In genomic region chr2:12824304-12824761, GRCh38 we compare ENCODE assay signal across 10 cellular contexts.
DNase-seq lines count a peak whose midpoint lies in the region; ATAC-seq, FAIRE-seq and TF ChIP-seq lines count a peak whose summit lies in the region.
"Had no signal": no experiment of that assay in that cellular context is flagged by ENCODE, and none has a peak within 500 bp of the region (broad histone marks: within the 10 kb centered on the region; RNA-seq: fewer than 3 reads in every experiment).

No MANE protein-coding gene starts in this region.

- H3K36me3 ChIP-seq in testis (ENCODE audit: low read depth, missing control alignments) (no peaks in the 10 kb centered on the region), H7 (replicated peaks; ENCODE audit: control insufficient read depth, insufficient read depth, low read length) (no peaks in the 10 kb centered on the region)

- DNase-seq in HTR-8/SVneo (ENCODE audit: insufficient read length, low spot score) (peak; percentile 13), cardiac fibroblast (ENCODE audit: low read depth in 2 of 2) (peak; percentile 55 to 77), left kidney (ENCODE audit: low read depth, low spot score) (peak; percentile 86), testis (peak; percentile 41), H7 (no peak), DMS153 treated with DMSO at 0.1 percent for 48 hours (lab: John Stamatoyannopoulos, UW; ENCODE audit: unreplicated experiment) (no peak)
- DNase-seq in activated T-helper 2 cell treated with anti-CD3 and anti-CD28 coated beads, Interferon-gamma antibody, Interleukin-2, Interleukin-4, amounts not matched to agents 10 μg/mL and 5 μg/mL and 100 μg/mL, durations not matched to agents 14 hours and 24 hours and 36 hours (ENCODE audit: low spot score) = no peak
- DNase-seq: activated effector memory CD4-positive, alpha-beta T cell treated with anti-CD3 and anti-CD28 coated beads, Interleukin-2, amount 50 U/mL, for 16 hours; KBM-7 had no signal

- peaks cover 35% of the 10 kb centered on the region for H3K4me1 ChIP-seq in testis

- H3K27me3 Mint-ChIP-seq in activated T-helper 2 cell treated with anti-CD3 and anti-CD28 coated beads, Interferon-gamma antibody, Interleukin-2, Interleukin-4, amounts not matched to agents 10 μg/mL and 5 μg/mL and 100 μg/mL, durations not matched to agents 14 hours and 24 hours and 36 hours (ENCODE audit: low read depth) = peaks cover 26% of the 10 kb centered on the region

- no peak overlapping the region for H3K27ac Mint-ChIP-seq in activated T-helper 2 cell treated with anti-CD3 and anti-CD28 coated beads, Interferon-gamma antibody, Interleukin-2, Interleukin-4, amounts not matched to agents 10 μg/mL and 5 μg/mL and 100 μg/mL, durations not matched to agents 14 hours and 24 hours and 36 hours

- H3K4me1 Mint-ChIP-seq in activated T-helper 2 cell treated with anti-CD3 and anti-CD28 coated beads, Interferon-gamma antibody, Interleukin-2, Interleukin-4, amounts not matched to agents 10 μg/mL and 5 μg/mL and 100 μg/mL, durations not matched to agents 14 hours and 24 hours and 36 hours (ENCODE audit: low read depth) = no peaks in the 10 kb centered on the region

- no peaks in the 10 kb centered on the region for H3K9me3 ChIP-seq in testis

- TF ChIP-seq POLR2A in testis (IDR thresholded peaks at IDR 0.05) = no peak

- no peaks in the 10 kb centered on the region for H3K9me3 Mint-ChIP-seq in activated T-helper 2 cell treated with anti-CD3 and anti-CD28 coated beads, Interferon-gamma antibody, Interleukin-2, Interleukin-4, amounts not matched to agents 10 μg/mL and 5 μg/mL and 100 μg/mL, durations not matched to agents 14 hours and 24 hours and 36 hours

- H3K27me3 ChIP-seq in testis = no peaks in the 10 kb centered on the region
- no peaks in the 10 kb centered on the region for H3K27me3 ChIP-seq in H7 (ENCODE audit: control insufficient read depth, insufficient read depth, low read length)

- no peak overlapping the region for H3K4me3 Mint-ChIP-seq in activated T-helper 2 cell treated with anti-CD3 and anti-CD28 coated beads, Interferon-gamma antibody, Interleukin-2, Interleukin-4, amounts not matched to agents 10 μg/mL and 5 μg/mL and 100 μg/mL, durations not matched to agents 14 hours and 24 hours and 36 hours (ENCODE audit: low read depth)

- no peak for TF ChIP-seq CTCF in cardiac fibroblast (IDR thresholded peaks at IDR 0.05; ENCODE audit: low read depth, low read length)
- no peak for TF ChIP-seq CTCF in testis (IDR thresholded peaks at IDR 0.05)

- H3K4me3 ChIP-seq in cardiac fibroblast (replicated peaks in 1 of 2; ENCODE audit: low read depth in 2 of 2, low read length in 2 of 2) (no peak overlapping the region), testis (no peak overlapping the region), H7 (ENCODE audit: insufficient read depth, low read depth, low read length) (no peak overlapping the region)

- H3K27ac ChIP-seq in testis = peak overlapping the region; percentile 46 to 60

- H3K36me3 Mint-ChIP-seq in activated T-helper 2 cell treated with anti-CD3 and anti-CD28 coated beads, Interferon-gamma antibody, Interleukin-2, Interleukin-4, amounts not matched to agents 10 μg/mL and 5 μg/mL and 100 μg/mL, durations not matched to agents 14 hours and 24 hours and 36 hours (ENCODE audit: low read depth) = no peaks in the 10 kb centered on the region

- 33 to 43% methylated on average over 3 of the region's 3 CpGs for WGBS in testis, 2 donors

- FAIRE-seq in HTR-8/SVneo (lab: Jason Lieb, UNC) = no peak

- intact Hi-C loops in testis (cut with DNase I; ENCODE audit: low total_unique reads) = no loop called here
- intact Hi-C loops in activated T-helper 2 cell treated with anti-CD3 and anti-CD28 coated beads, Interferon-gamma antibody, Interleukin-2, Interleukin-4, amounts not matched to agents 10 μg/mL and 5 μg/mL and 100 μg/mL, durations not matched to agents 14 hours and 24 hours and 36 hours (cut with micrococcal nuclease) = no loop called here

- ATAC-seq in HG03025 (IDR thresholded peaks at IDR 0.05; ENCODE audit: low FRiP score, unreplicated experiment) = no peak

Comparison
In these comparisons a context has a peak if more than half of its experiments do, and no peak if none do; other contexts are left out.
1. DNase-seq: peak in HTR-8/SVneo (single experiment), cardiac fibroblast (2 of 2), left kidney (single experiment) and testis (single experiment); none in H7 (single experiment), DMS153 treated with DMSO at 0.1 percent for 48 hours (single experiment) and activated T-helper 2 cell treated with anti-CD3 and anti-CD28 coated beads, Interferon-gamma antibody, Interleukin-2, Interleukin-4, amounts not matched to agents 10 μg/mL and 5 μg/mL and 100 μg/mL, durations not matched to agents 14 hours and 24 hours and 36 hours (single experiment).